In the genomic region with DNA sequence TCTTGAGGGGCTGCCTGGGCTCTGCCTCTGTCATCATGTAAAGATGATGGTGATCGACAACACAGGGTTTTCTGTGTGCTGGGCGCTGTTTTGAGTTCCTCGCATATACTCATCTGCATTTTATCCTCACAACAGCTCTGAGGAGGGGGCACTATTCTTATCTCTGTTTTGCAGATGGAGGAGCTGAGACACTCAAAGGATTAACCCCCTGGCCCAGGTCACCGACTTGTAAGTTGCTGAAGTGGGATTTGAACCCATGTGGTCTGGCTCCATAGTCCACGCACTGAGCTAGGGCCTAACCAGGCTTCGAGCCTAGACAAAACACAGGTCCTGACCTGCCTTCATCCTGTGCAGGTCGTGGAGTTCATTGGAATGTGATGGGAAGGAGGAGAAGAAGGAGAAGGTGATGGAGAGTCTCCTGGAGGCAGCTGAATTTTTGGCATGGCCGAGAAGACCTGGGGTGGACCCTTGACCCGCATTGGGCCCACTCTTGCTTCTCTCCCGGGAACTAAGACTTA, we compare ENCODE assay signal across 1 cellular context.
TF ChIP-seq lines count a peak whose summit lies in the region.

No MANE protein-coding gene starts in this region.

TF ChIP-seq in K562, 482 proteins besides CTCF, POLR2A, EP300 and RAD21 (continued from another document and continues in another):
- TF ChIP-seq, protein P1, sequence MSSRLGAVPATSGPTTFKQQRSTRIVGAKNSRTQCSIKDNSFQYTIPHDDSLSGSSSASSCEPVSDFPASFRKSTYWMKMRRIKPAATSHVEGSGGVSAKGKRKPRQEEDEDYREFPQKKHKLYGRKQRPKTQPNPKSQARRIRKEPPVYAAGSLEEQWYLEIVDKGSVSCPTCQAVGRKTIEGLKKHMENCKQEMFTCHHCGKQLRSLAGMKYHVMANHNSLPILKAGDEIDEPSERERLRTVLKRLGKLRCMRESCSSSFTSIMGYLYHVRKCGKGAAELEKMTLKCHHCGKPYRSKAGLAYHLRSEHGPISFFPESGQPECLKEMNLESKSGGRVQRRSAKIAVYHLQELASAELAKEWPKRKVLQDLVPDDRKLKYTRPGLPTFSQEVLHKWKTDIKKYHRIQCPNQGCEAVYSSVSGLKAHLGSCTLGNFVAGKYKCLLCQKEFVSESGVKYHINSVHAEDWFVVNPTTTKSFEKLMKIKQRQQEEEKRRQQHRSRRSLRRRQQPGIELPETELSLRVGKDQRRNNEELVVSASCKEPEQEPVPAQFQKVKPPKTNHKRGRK (tag; IDR thresholded peaks at IDR 0.05): no peak
- no peak for TF ChIP-seq CBX5 (IDR thresholded peaks at IDR 0.05; ENCODE audit: borderline replicate concordance, low read depth)
- TF ChIP-seq, protein P2, sequence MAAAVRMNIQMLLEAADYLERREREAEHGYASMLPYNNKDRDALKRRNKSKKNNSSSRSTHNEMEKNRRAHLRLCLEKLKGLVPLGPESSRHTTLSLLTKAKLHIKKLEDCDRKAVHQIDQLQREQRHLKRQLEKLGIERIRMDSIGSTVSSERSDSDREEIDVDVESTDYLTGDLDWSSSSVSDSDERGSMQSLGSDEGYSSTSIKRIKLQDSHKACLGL (CRISPR knock-in tag; IDR thresholded peaks at IDR 0.05; ENCODE audit: borderline replicate concordance, poor library complexity, severe bottlenecking): no peak
- TF ChIP-seq ZNF717 (CRISPR knock-in tag; IDR thresholded peaks at IDR 0.05): no peak
- no peak for TF ChIP-seq ZNF41 (CRISPR knock-in tag; conservative IDR thresholded peaks at IDR 0.05)
- TF ChIP-seq, protein P3, sequence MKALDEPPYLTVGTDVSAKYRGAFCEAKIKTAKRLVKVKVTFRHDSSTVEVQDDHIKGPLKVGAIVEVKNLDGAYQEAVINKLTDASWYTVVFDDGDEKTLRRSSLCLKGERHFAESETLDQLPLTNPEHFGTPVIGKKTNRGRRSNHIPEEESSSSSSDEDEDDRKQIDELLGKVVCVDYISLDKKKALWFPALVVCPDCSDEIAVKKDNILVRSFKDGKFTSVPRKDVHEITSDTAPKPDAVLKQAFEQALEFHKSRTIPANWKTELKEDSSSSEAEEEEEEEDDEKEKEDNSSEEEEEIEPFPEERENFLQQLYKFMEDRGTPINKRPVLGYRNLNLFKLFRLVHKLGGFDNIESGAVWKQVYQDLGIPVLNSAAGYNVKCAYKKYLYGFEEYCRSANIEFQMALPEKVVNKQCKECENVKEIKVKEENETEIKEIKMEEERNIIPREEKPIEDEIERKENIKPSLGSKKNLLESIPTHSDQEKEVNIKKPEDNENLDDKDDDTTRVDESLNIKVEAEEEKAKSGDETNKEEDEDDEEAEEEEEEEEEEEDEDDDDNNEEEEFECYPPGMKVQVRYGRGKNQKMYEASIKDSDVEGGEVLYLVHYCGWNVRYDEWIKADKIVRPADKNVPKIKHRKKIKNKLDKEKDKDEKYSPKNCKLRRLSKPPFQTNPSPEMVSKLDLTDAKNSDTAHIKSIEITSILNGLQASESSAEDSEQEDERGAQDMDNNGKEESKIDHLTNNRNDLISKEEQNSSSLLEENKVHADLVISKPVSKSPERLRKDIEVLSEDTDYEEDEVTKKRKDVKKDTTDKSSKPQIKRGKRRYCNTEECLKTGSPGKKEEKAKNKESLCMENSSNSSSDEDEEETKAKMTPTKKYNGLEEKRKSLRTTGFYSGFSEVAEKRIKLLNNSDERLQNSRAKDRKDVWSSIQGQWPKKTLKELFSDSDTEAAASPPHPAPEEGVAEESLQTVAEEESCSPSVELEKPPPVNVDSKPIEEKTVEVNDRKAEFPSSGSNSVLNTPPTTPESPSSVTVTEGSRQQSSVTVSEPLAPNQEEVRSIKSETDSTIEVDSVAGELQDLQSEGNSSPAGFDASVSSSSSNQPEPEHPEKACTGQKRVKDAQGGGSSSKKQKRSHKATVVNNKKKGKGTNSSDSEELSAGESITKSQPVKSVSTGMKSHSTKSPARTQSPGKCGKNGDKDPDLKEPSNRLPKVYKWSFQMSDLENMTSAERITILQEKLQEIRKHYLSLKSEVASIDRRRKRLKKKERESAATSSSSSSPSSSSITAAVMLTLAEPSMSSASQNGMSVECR (CRISPR knock-in tag; IDR thresholded peaks at IDR 0.05): no peak
- no peak for TF ChIP-seq MEF2D (tag; conservative IDR thresholded peaks at IDR 0.05; ENCODE audit: low read depth)
- no peak for TF ChIP-seq HDAC3 (IDR thresholded peaks at IDR 0.05; ENCODE audit: borderline replicate concordance, partially characterized antibody)
- TF ChIP-seq FOXA3 (CRISPR knock-in tag; conservative IDR thresholded peaks at IDR 0.05 in 1 of 2, IDR thresholded peaks at IDR 0.05 in 1 of 2): no peak
- no peak for TF ChIP-seq ZBED1 (IDR thresholded peaks at IDR 0.05)
- no peak for TF ChIP-seq NFE2L1 (tag; IDR thresholded peaks at IDR 0.05; ENCODE audit: borderline replicate concordance, low read depth)
- TF ChIP-seq, protein P4, sequence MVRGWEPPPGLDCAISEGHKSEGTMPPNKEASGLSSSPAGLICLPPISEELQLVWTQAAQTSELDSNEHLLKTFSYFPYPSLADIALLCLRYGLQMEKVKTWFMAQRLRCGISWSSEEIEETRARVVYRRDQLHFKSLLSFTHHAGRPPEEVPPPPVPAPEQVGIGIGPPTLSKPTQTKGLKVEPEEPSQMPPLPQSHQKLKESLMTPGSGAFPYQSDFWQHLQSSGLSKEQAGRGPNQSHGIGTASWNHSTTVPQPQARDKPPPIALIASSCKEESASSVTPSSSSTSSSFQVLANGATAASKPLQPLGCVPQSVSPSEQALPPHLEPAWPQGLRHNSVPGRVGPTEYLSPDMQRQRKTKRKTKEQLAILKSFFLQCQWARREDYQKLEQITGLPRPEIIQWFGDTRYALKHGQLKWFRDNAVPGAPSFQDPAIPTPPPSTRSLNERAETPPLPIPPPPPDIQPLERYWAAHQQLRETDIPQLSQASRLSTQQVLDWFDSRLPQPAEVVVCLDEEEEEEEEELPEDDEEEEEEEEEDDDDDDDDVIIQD (CRISPR knock-in tag; IDR thresholded peaks at IDR 0.05): no peak
- TF ChIP-seq, protein P5, sequence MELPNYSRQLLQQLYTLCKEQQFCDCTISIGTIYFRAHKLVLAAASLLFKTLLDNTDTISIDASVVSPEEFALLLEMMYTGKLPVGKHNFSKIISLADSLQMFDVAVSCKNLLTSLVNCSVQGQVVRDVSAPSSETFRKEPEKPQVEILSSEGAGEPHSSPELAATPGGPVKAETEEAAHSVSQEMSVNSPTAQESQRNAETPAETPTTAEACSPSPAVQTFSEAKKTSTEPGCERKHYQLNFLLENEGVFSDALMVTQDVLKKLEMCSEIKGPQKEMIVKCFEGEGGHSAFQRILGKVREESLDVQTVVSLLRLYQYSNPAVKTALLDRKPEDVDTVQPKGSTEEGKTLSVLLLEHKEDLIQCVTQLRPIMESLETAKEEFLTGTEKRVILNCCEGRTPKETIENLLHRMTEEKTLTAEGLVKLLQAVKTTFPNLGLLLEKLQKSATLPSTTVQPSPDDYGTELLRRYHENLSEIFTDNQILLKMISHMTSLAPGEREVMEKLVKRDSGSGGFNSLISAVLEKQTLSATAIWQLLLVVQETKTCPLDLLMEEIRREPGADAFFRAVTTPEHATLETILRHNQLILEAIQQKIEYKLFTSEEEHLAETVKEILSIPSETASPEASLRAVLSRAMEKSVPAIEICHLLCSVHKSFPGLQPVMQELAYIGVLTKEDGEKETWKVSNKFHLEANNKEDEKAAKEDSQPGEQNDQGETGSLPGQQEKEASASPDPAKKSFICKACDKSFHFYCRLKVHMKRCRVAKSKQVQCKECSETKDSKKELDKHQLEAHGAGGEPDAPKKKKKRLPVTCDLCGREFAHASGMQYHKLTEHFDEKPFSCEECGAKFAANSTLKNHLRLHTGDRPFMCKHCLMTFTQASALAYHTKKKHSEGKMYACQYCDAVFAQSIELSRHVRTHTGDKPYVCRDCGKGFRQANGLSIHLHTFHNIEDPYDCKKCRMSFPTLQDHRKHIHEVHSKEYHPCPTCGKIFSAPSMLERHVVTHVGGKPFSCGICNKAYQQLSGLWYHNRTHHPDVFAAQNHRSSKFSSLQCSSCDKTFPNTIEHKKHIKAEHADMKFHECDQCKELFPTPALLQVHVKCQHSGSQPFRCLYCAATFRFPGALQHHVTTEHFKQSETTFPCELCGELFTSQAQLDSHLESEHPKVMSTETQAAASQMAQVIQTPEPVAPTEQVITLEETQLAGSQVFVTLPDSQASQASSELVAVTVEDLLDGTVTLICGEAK (IDR thresholded peaks at IDR 0.05): no peak
- TF ChIP-seq, protein P5 (CRISPR knock-in tag; IDR thresholded peaks at IDR 0.05): no peak
- TF ChIP-seq NFE2 (IDR thresholded peaks at IDR 0.05; ENCODE audit: low read depth): no peak
- TF ChIP-seq TEAD2 (tag; IDR thresholded peaks at IDR 0.05): no peak
- TF ChIP-seq, protein P6, sequence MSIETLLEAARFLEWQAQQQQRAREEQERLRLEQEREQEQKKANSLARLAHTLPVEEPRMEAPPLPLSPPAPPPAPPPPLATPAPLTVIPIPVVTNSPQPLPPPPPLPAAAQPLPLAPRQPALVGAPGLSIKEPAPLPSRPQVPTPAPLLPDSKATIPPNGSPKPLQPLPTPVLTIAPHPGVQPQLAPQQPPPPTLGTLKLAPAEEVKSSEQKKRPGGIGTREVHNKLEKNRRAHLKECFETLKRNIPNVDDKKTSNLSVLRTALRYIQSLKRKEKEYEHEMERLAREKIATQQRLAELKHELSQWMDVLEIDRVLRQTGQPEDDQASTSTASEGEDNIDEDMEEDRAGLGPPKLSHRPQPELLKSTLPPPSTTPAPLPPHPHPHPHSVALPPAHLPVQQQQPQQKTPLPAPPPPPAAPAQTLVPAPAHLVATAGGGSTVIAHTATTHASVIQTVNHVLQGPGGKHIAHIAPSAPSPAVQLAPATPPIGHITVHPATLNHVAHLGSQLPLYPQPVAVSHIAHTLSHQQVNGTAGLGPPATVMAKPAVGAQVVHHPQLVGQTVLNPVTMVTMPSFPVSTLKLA (conservative IDR thresholded peaks at IDR 0.05): no peak
- TF ChIP-seq ESRRB (CRISPR knock-in tag; IDR thresholded peaks at IDR 0.05; ENCODE audit: borderline replicate concordance): no peak
- TF ChIP-seq IRF2 (CRISPR knock-in tag; IDR thresholded peaks at IDR 0.05): no peak
- no peak for TF ChIP-seq FOS (IDR thresholded peaks at IDR 0.05; ENCODE audit: extremely low read depth, insufficient read length)
- TF ChIP-seq THRAP3 (IDR thresholded peaks at IDR 0.05; ENCODE audit: borderline replicate concordance): no peak
- TF ChIP-seq SRSF1 (IDR thresholded peaks at IDR 0.05; ENCODE audit: low read depth, low read length): no peak
- TF ChIP-seq CBFA2T3 (IDR thresholded peaks at IDR 0.05): peak; percentile 88
- TF ChIP-seq MXI1 (IDR thresholded peaks at IDR 0.05; ENCODE audit: low read depth, low read length): no peak
- no peak for TF ChIP-seq ZFX (CRISPR knock-in tag; IDR thresholded peaks at IDR 0.05)
- TF ChIP-seq BDP1 (IDR thresholded peaks at IDR 0.05; ENCODE audit: insufficient read depth, insufficient read length): no peak
- TF ChIP-seq RBM34 (IDR thresholded peaks at IDR 0.05; ENCODE audit: borderline replicate concordance, insufficient read depth, low read length): no peak
- no peak for TF ChIP-seq COPS2 (conservative IDR thresholded peaks at IDR 0.05)
- peak; percentile 46; the same call in 1 of the 2 replicates for TF ChIP-seq SMARCE1 (IDR thresholded peaks at IDR 0.05)
- 0 out of 2 replicates have a peak, but pooled peaks have one; percentile 49 for TF ChIP-seq PML (IDR thresholded peaks at IDR 0.05; ENCODE audit: low read length)
- TF ChIP-seq MTA2 (IDR thresholded peaks at IDR 0.05; ENCODE audit: low read depth): peak; percentile 67
- TF ChIP-seq, protein P7, sequence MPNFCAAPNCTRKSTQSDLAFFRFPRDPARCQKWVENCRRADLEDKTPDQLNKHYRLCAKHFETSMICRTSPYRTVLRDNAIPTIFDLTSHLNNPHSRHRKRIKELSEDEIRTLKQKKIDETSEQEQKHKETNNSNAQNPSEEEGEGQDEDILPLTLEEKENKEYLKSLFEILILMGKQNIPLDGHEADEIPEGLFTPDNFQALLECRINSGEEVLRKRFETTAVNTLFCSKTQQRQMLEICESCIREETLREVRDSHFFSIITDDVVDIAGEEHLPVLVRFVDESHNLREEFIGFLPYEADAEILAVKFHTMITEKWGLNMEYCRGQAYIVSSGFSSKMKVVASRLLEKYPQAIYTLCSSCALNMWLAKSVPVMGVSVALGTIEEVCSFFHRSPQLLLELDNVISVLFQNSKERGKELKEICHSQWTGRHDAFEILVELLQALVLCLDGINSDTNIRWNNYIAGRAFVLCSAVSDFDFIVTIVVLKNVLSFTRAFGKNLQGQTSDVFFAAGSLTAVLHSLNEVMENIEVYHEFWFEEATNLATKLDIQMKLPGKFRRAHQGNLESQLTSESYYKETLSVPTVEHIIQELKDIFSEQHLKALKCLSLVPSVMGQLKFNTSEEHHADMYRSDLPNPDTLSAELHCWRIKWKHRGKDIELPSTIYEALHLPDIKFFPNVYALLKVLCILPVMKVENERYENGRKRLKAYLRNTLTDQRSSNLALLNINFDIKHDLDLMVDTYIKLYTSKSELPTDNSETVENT (CRISPR knock-in tag; IDR thresholded peaks at IDR 0.05): no peak
- TF ChIP-seq KLF13 (tag; IDR thresholded peaks at IDR 0.05; ENCODE audit: borderline replicate concordance, low read depth): no peak
- TF ChIP-seq, protein P8, sequence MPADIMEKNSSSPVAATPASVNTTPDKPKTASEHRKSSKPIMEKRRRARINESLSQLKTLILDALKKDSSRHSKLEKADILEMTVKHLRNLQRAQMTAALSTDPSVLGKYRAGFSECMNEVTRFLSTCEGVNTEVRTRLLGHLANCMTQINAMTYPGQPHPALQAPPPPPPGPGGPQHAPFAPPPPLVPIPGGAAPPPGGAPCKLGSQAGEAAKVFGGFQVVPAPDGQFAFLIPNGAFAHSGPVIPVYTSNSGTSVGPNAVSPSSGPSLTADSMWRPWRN (IDR thresholded peaks at IDR 0.05; ENCODE audit: low read depth): no peak
- no peak for TF ChIP-seq ZNF57 (CRISPR knock-in tag; IDR thresholded peaks at IDR 0.05)
- TF ChIP-seq ETV6 (IDR thresholded peaks at IDR 0.05; ENCODE audit: borderline replicate concordance in 1 of 2, low read depth in 2 of 2, low read length in 1 of 2): no peak
- TF ChIP-seq ETV6 (CRISPR knock-in tag; IDR thresholded peaks at IDR 0.05; ENCODE audit: borderline replicate concordance): no peak
